Comparison of ENCODE assay signal across 17 cellular contexts in the genomic region with DNA sequence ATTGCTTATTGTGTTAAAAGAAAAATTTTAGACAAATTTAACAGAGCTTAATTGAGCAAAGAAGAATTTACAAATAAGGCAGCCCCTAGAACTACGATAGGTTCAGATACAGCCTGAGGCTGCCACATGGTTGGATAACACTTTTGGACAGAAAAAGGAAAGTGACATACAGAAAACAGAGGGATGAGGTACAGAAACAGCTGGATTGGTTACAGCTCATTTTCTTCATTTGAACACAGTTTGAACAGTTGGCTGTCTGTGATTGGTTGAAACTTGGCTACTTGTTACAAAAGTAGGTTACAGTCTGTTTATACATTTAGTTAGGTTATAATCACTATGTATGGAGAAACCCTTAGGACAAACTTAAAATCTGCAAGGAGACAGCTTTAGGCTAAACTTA. TPM values are rescaled to one million over a fixed set of nuclear protein-coding genes. Genes with fewer than 3 reads are reported as not detected.
DNase-seq lines count a peak whose midpoint lies in the region; ATAC-seq and TF ChIP-seq lines count a peak whose summit lies in the region.
"Had no signal": no experiment of that assay in that cellular context is flagged by ENCODE, and none has a peak within 500 bp of the region (broad histone marks: within the 10 kb centered on the region; RNA-seq: fewer than 3 reads in every experiment).

No MANE protein-coding gene starts in this region.

- H3K27me3 Mint-ChIP-seq in activated naive CD4-positive, alpha-beta T cell treated with anti-CD3 and anti-CD28 coated beads, Interleukin-2, amount 50 U/mL, for 24 hours, result no peaks in the 10 kb centered on the region
- no peaks in the 10 kb centered on the region for H3K27me3 Mint-ChIP-seq in T-helper 17 cell
- H3K27me3 Mint-ChIP-seq: CD4-positive, alpha-beta memory T cell had no signal

- H3K4me3 ChIP-seq in testis (no peak overlapping the region), mucosa of descending colon (no peak overlapping the region)
- H3K4me3 ChIP-seq: A549, GM12878, GM23338, HAP-1 had no signal

- ATAC-seq in T-helper 17 cell (no peak), mucosa of descending colon (no peak)
- ATAC-seq: A549, GM12878, GM23338 had no signal

- no peaks in the 10 kb centered on the region for H3K9me3 ChIP-seq in T-helper 17 cell (ENCODE audit: control insufficient read depth, low read length, poor library complexity, severe bottlenecking)
- no peaks in the 10 kb centered on the region for H3K9me3 ChIP-seq in testis
- no peaks in the 10 kb centered on the region for H3K9me3 ChIP-seq in mucosa of descending colon
- H3K9me3 ChIP-seq: A549, HAP-1 had no signal

- no peak overlapping the region for H3K4me3 Mint-ChIP-seq in activated naive CD4-positive, alpha-beta T cell treated with anti-CD3 and anti-CD28 coated beads, Interleukin-2, amount 50 U/mL, for 24 hours
- no peak overlapping the region for H3K4me3 Mint-ChIP-seq in T-helper 17 cell
- H3K4me3 Mint-ChIP-seq: CD4-positive, alpha-beta memory T cell; GM23338 had no signal

- TF ChIP-seq CTCF in testis (IDR thresholded peaks at IDR 0.05), result no peak
- TF ChIP-seq CTCF in mucosa of descending colon (IDR thresholded peaks at IDR 0.05), result no peak

- no peaks in the 10 kb centered on the region for H3K27me3 ChIP-seq in testis

- H3K36me3 Mint-ChIP-seq in activated naive CD4-positive, alpha-beta T cell treated with anti-CD3 and anti-CD28 coated beads, Interleukin-2, amount 50 U/mL, for 24 hours, result no peaks in the 10 kb centered on the region
- no peaks in the 10 kb centered on the region for H3K36me3 Mint-ChIP-seq in T-helper 17 cell (ENCODE audit: low read depth)
- H3K36me3 Mint-ChIP-seq: CD4-positive, alpha-beta memory T cell had no signal

- peak overlapping the region; percentile 18 for H3K27ac Mint-ChIP-seq in activated naive CD4-positive, alpha-beta T cell treated with anti-CD3 and anti-CD28 coated beads, Interleukin-2, amount 50 U/mL, for 24 hours
- peak overlapping the region; percentile 24 for H3K27ac Mint-ChIP-seq in T-helper 17 cell
- H3K27ac Mint-ChIP-seq: GM23338 had no signal

- peaks cover 7% of the 10 kb centered on the region for H3K4me1 ChIP-seq in testis
- no peaks in the 10 kb centered on the region for H3K4me1 ChIP-seq in mucosa of descending colon (ENCODE audit: low read depth)
- H3K4me1 ChIP-seq: A549 had no signal

- no peaks in the 10 kb centered on the region for H3K9me3 Mint-ChIP-seq in activated naive CD4-positive, alpha-beta T cell treated with anti-CD3 and anti-CD28 coated beads, Interleukin-2, amount 50 U/mL, for 24 hours
- H3K9me3 Mint-ChIP-seq: CD4-positive, alpha-beta memory T cell; GM23338 had no signal

- H3K27ac ChIP-seq in testis, result peak overlapping the region; percentile 49 to 63
- H3K27ac ChIP-seq: 22Rv1, A549, C4-2B had no signal

- TF ChIP-seq POLR2A in testis (IDR thresholded peaks at IDR 0.05), result no peak

- DNase-seq in activated naive CD4-positive, alpha-beta T cell treated with anti-CD3 and anti-CD28 coated beads, Interleukin-2, amount 50 U/mL, for 16 hours, result no peak
- peak; percentile 73 for DNase-seq in LHCN-M2 (ENCODE audit: low read depth)
- DNase-seq in T-helper 17 cell, result no peak
- DNase-seq in testis, result no peak
- no peak for DNase-seq in NCI-H526 (lab: John Stamatoyannopoulos, UW)
- no peak for DNase-seq in mucosa of gallbladder (ENCODE audit: low spot score)
- DNase-seq in mucosa of descending colon, result no peak
- DNase-seq: AML-193; CD4-positive, alpha-beta memory T cell; DMS79 treated with DMSO at 0.1 percent for 48 hours had no signal

- 78 to 89% methylated on average over 1 of the region's 1 CpG for WGBS in testis, 2 donors

- H3K36me3 ChIP-seq in testis (ENCODE audit: low read depth, missing control alignments), result no peaks in the 10 kb centered on the region
- no peaks in the 10 kb centered on the region for H3K36me3 ChIP-seq in mucosa of descending colon (ENCODE audit: low read depth)
- H3K36me3 ChIP-seq: HAP-1 had no signal

- intact Hi-C loops in testis (cut with DNase I; ENCODE audit: low total_unique reads) (no loop called here), mucosa of descending colon (cut with DNase I, micrococcal nuclease) (no loop called here)

- no peaks in the 10 kb centered on the region for H3K4me1 Mint-ChIP-seq in activated naive CD4-positive, alpha-beta T cell treated with anti-CD3 and anti-CD28 coated beads, Interleukin-2, amount 50 U/mL, for 24 hours
- peaks cover 2% of the 10 kb centered on the region for H3K4me1 Mint-ChIP-seq in T-helper 17 cell

RNA-seq across cellular contexts. Expression of gene STARD9, which starts 46.0 kb away (rescaled TPM):
- total RNA-seq in LHCN-M2 (2014; rRNA removed) (3.9 and 4.8 TPM in 2 replicates), T-helper 17 cell (1 to 10 TPM; 4.1 to 5.9 TPM), testis (100 to 1,000 TPM; 132 to 137 TPM), mucosa of gallbladder (9.8 TPM), mucosa of descending colon (10 to 100 TPM in 1 of 3 donors, 1 to 10 TPM in 2; 6.1 to 42.8 (median 8.5) TPM)
- 1.7 TPM for polyA plus RNA-seq in LHCN-M2 (2012)
- polyA plus RNA-seq in testis (ENCODE audit: insufficient read depth, low read depth, low replicate concordance), result 41.1 TPM
